ENCODE assay signal across 1 cellular context in genomic region chr5:175796536-175797499, GRCh38.
TF ChIP-seq lines count a peak whose summit lies in the region.

No MANE protein-coding gene starts in this region.

TF ChIP-seq in K562, 482 proteins besides CTCF, POLR2A, EP300 and RAD21 (continued from another document and continues in another):
- no peak for TF ChIP-seq TBL1XR1 (IDR thresholded peaks at IDR 0.05; ENCODE audit: low read length in 2 of 2)
- peak; percentile 89 for TF ChIP-seq GABPB1 (CRISPR knock-in tag; IDR thresholded peaks at IDR 0.05)
- TF ChIP-seq KDM1A (IDR thresholded peaks at IDR 0.05) = no peak; a peak in 1 of 4 replicates
- TF ChIP-seq YY1 (IDR thresholded peaks at IDR 0.05; ENCODE audit: borderline replicate concordance in 1 of 3, control insufficient read depth in 1 of 3, extremely low read depth in 1 of 3, insufficient read depth in 3 of 3, insufficient read length in 1 of 3, insufficient replicate concordance in 2 of 3, low read depth in 1 of 3, low read length in 2 of 3) = peak in 1 of 3 experiments; percentile 40
- TF ChIP-seq CLOCK (CRISPR knock-in tag; IDR thresholded peaks at IDR 0.05; ENCODE audit: borderline replicate concordance) = no peak
- no peak for TF ChIP-seq MTA1 (IDR thresholded peaks at IDR 0.05; ENCODE audit: borderline replicate concordance)
- TF ChIP-seq CHD7 (IDR thresholded peaks at IDR 0.05; ENCODE audit: low read depth, low read length) = no peak
- no peak for TF ChIP-seq FOS (IDR thresholded peaks at IDR 0.05; ENCODE audit: extremely low read depth, insufficient read length)
- TF ChIP-seq PHTF2 (CRISPR knock-in tag; IDR thresholded peaks at IDR 0.05) = no peak
- TF ChIP-seq, protein P1, sequence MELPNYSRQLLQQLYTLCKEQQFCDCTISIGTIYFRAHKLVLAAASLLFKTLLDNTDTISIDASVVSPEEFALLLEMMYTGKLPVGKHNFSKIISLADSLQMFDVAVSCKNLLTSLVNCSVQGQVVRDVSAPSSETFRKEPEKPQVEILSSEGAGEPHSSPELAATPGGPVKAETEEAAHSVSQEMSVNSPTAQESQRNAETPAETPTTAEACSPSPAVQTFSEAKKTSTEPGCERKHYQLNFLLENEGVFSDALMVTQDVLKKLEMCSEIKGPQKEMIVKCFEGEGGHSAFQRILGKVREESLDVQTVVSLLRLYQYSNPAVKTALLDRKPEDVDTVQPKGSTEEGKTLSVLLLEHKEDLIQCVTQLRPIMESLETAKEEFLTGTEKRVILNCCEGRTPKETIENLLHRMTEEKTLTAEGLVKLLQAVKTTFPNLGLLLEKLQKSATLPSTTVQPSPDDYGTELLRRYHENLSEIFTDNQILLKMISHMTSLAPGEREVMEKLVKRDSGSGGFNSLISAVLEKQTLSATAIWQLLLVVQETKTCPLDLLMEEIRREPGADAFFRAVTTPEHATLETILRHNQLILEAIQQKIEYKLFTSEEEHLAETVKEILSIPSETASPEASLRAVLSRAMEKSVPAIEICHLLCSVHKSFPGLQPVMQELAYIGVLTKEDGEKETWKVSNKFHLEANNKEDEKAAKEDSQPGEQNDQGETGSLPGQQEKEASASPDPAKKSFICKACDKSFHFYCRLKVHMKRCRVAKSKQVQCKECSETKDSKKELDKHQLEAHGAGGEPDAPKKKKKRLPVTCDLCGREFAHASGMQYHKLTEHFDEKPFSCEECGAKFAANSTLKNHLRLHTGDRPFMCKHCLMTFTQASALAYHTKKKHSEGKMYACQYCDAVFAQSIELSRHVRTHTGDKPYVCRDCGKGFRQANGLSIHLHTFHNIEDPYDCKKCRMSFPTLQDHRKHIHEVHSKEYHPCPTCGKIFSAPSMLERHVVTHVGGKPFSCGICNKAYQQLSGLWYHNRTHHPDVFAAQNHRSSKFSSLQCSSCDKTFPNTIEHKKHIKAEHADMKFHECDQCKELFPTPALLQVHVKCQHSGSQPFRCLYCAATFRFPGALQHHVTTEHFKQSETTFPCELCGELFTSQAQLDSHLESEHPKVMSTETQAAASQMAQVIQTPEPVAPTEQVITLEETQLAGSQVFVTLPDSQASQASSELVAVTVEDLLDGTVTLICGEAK (IDR thresholded peaks at IDR 0.05) = peak; percentile 92
- TF ChIP-seq, protein P1 (CRISPR knock-in tag; IDR thresholded peaks at IDR 0.05) = peak; percentile 78
- TF ChIP-seq SAP30 (IDR thresholded peaks at IDR 0.05; ENCODE audit: borderline replicate concordance, insufficient read depth, low read depth, low read length, poor library complexity, severe bottlenecking) = peak; percentile 94
- TF ChIP-seq NBN (IDR thresholded peaks at IDR 0.05; ENCODE audit: low read depth) = no peak
- TF ChIP-seq HMG20A (CRISPR knock-in tag; conservative IDR thresholded peaks at IDR 0.05) = no peak
- peak; percentile 78 for TF ChIP-seq SP1 (CRISPR knock-in tag; IDR thresholded peaks at IDR 0.05)
- no peak for TF ChIP-seq ARID2 (IDR thresholded peaks at IDR 0.05)
- peak in 1 of 3 experiments; percentile 72; a peak in 3 of 6 replicates for TF ChIP-seq ZBTB11 (CRISPR knock-in tag; IDR thresholded peaks at IDR 0.05)
- TF ChIP-seq WHSC1 (IDR thresholded peaks at IDR 0.05; ENCODE audit: low read length) = no peak
- TF ChIP-seq KDM4B (IDR thresholded peaks at IDR 0.05; ENCODE audit: borderline replicate concordance in 2 of 2, low read depth in 1 of 2) = peak in 1 of 2 experiments; percentile 69; a peak in 1 of 4 replicates
- TF ChIP-seq E2F5 (CRISPR knock-in tag; IDR thresholded peaks at IDR 0.05) = peak; percentile 99
- TF ChIP-seq, protein P2, sequence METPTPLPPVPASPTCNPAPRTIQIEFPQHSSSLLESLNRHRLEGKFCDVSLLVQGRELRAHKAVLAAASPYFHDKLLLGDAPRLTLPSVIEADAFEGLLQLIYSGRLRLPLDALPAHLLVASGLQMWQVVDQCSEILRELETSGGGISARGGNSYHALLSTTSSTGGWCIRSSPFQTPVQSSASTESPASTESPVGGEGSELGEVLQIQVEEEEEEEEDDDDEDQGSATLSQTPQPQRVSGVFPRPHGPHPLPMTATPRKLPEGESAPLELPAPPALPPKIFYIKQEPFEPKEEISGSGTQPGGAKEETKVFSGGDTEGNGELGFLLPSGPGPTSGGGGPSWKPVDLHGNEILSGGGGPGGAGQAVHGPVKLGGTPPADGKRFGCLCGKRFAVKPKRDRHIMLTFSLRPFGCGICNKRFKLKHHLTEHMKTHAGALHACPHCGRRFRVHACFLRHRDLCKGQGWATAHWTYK (CRISPR knock-in tag; IDR thresholded peaks at IDR 0.05) = peak; percentile 85; the same call in 1 of the 2 replicates
